38 cellular contexts compared by ENCODE assay signal in the genomic region with DNA sequence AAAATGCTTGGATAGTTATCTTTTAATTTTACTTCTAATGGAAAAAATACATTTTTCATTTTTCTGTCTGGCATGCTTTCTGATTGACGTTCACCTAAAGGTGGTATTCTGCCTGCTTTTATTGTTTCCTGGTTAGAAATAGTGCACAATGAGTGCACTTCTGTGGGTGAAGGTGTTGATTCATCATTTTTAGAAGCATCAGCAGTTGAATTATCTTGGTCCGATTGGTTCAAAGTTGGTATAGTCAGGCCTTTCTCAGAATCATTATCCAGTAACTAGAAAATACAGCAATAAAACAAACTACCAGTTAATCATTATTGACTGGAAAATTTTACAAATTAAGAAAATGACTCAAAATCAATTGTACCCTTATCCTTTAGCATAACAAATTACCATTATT.
"Had no signal": no experiment of that assay in that cellular context is flagged by ENCODE, and none has a peak within 500 bp of the region (broad histone marks: within the 10 kb centered on the region; RNA-seq: fewer than 3 reads in every experiment).

No MANE protein-coding gene starts in this region.

- H3K4me3 ChIP-seq: ascending aorta, cardiac muscle cell had no signal

- FAIRE-seq: bronchial epithelial cell, TTC549 had no signal

- H3K4me1 Mint-ChIP-seq: activated B cell treated with CpG ODN at 0.5 μM for 24 hours, brain had no signal

- H3K27me3 Mint-ChIP-seq: activated B cell treated with CpG ODN at 0.5 μM for 24 hours; activated naive CD8-positive, alpha-beta T cell; activated naive CD8-positive, alpha-beta T cell treated with anti-CD3 and anti-CD28 coated beads, Interleukin-2, amount 50 U/mL, for 24 hours; brain; central memory CD8-positive, alpha-beta T cell had no signal

- H3K4me3 Mint-ChIP-seq: activated B cell treated with CpG ODN at 0.5 μM for 24 hours; activated CD4-positive, alpha-beta memory T cell treated with anti-CD3 and anti-CD28 coated beads, Interleukin-2, amount 10 ng/mL, durations not matched to agents 7 days and 5 days; activated CD4-positive, alpha-beta T cell treated with anti-CD3 and anti-CD28 coated beads, Interleukin-2, amount 10 ng/mL, durations not matched to agents 24 days and 14 days; activated CD8-positive, alpha-beta memory T cell treated with anti-CD3 and anti-CD28 coated beads, Interleukin-2, amount 10 ng/mL, durations not matched to agents 7 days and 5 days; activated CD8-positive, alpha-beta T cell treated with anti-CD3 and anti-CD28 coated beads, Interleukin-2, amount 10 ng/mL, durations not matched to agents 7 days and 5 days; activated naive CD4-positive, alpha-beta T cell treated with anti-CD3 and anti-CD28 coated beads for 36 hours; activated naive CD8-positive, alpha-beta T cell; activated naive CD8-positive, alpha-beta T cell treated with anti-CD3 and anti-CD28 coated beads, Interleukin-2, amount 10 ng/mL, durations not matched to agents 7 days and 5 days; activated naive CD8-positive, alpha-beta T cell treated with anti-CD3 and anti-CD28 coated beads, Interleukin-2, amount 50 U/mL, for 24 hours; activated T-cell treated with anti-CD3 and anti-CD28 coated beads, Interleukin-2, amount 50 U/mL, for 4 hours; activated T-cell treated with anti-CD3 and anti-CD28 coated beads, Interleukin-2, amount 50 U/mL, for 72 hours; activated T-helper 1 cell treated with anti-CD3 and anti-CD28 coated beads, Interleukin-12 subunit alpha, Interleukin-12 subunit beta, Interleukin-2, Interleukin-4 antibody, amounts not matched to agents 30 ng/mL and 10 ng/mL and 1 ng/mL, durations not matched to agents 14 hours and 24 hours and 36 hours; activated T-helper 17 cell treated with anti-CD3 and anti-CD28 coated beads, Interleukin-2, amount 50 U/mL, for 72 hours; brain; central memory CD8-positive, alpha-beta T cell; T-helper 1 cell treated with Interleukin-12 subunit alpha and Interleukin-12 subunit beta and Interleukin-4 antibody, amounts not matched to agents 30 μg/mL and 1 μg/mL, for 36 hours; T-helper 2 cell treated with Interferon-gamma antibody and Interleukin-4, amounts not matched to agents 5 μg/mL and 100 μg/mL, for 36 hours had no signal

- H3K27ac ChIP-seq: ascending aorta, cardiac muscle cell, VCaP had no signal

- H3K36me3 ChIP-seq: ascending aorta, cardiac muscle cell had no signal

- H3K36me3 Mint-ChIP-seq: activated naive CD8-positive, alpha-beta T cell; brain had no signal

- DNase-seq: activated B cell treated with CpG ODN at 0.5 μM for 24 hours; activated CD4-positive, alpha-beta memory T cell treated with anti-CD3 and anti-CD28 coated beads, Interleukin-2, amount 10 ng/mL, durations not matched to agents 7 days and 5 days; activated CD4-positive, alpha-beta T cell treated with anti-CD3 and anti-CD28 coated beads for 4 hours; activated CD4-positive, alpha-beta T cell treated with anti-CD3 and anti-CD28 coated beads, Interleukin-2, amount 10 ng/mL, durations not matched to agents 24 days and 14 days; activated CD4-positive, alpha-beta T cell treated with anti-CD3 and anti-CD28 coated beads, Interleukin-2, amount 50 U/mL, for 48 hours; activated CD4-positive, CD25-positive, alpha-beta regulatory T cell treated with anti-CD3 and anti-CD28 coated beads, Interleukin-2, amount 50 U/mL, for 72 hours; activated CD8-positive, alpha-beta memory T cell treated with anti-CD3 and anti-CD28 coated beads for 24 hours; activated CD8-positive, alpha-beta memory T cell treated with anti-CD3 and anti-CD28 coated beads, Interleukin-2, amount 10 ng/mL, durations not matched to agents 7 days and 5 days; activated CD8-positive, alpha-beta memory T cell treated with anti-CD3 and anti-CD28 coated beads, Interleukin-2, amount 50 U/mL, for 48 hours; activated CD8-positive, alpha-beta T cell treated with anti-CD3 and anti-CD28 coated beads, Interleukin-2, amount 10 ng/mL, durations not matched to agents 7 days and 5 days; activated effector memory CD4-positive, alpha-beta T cell treated with anti-CD3 and anti-CD28 coated beads, Interleukin-2, amount 50 U/mL, for 16 hours; activated gamma-delta T cell treated with Interleukin-2 at 50 U/mL for 16 hours; activated naive CD4-positive, alpha-beta T cell; activated naive CD4-positive, alpha-beta T cell treated with anti-CD3 and anti-CD28 coated beads for 36 hours; activated naive CD4-positive, alpha-beta T cell treated with anti-CD3 and anti-CD28 coated beads, Interleukin-2, amount 50 U/mL, for 16 hours; activated naive CD8-positive, alpha-beta T cell treated with anti-CD3 and anti-CD28 coated beads, Interleukin-2, amount 10 ng/mL, durations not matched to agents 7 days and 5 days; activated naive CD8-positive, alpha-beta T cell treated with anti-CD3 and anti-CD28 coated beads, Interleukin-2, amount 50 U/mL, for 24 hours; activated T-cell treated with anti-CD3 and anti-CD28 coated beads, Interleukin-2, amount 50 U/mL, for 4 hours; activated T-cell treated with anti-CD3 and anti-CD28 coated beads, Interleukin-2, amount 50 U/mL, for 72 hours; amygdala; anterior cingulate cortex; caudate nucleus; cerebellar nuclear complex; T-helper 1 cell; T-helper 2 cell; T-helper 9 cell had no signal

- H3K4me1 ChIP-seq: ascending aorta had no signal

- H3K27me3 ChIP-seq: ascending aorta, cardiac muscle cell had no signal

- ATAC-seq: activated CD8-positive, alpha-beta memory T cell treated with anti-CD3 and anti-CD28 coated beads, Interleukin-2, amount 10 ng/mL, durations not matched to agents 7 days and 5 days; activated CD8-positive, alpha-beta T cell treated with anti-CD3 and anti-CD28 coated beads, Interleukin-2, amount 10 ng/mL, durations not matched to agents 7 days and 5 days; activated naive CD8-positive, alpha-beta T cell treated with anti-CD3 and anti-CD28 coated beads, Interleukin-2, amount 50 U/mL, for 24 hours; activated T-cell treated with anti-CD3 and anti-CD28 coated beads, Interleukin-2, amount 50 U/mL, for 4 hours; activated T-cell treated with anti-CD3 and anti-CD28 coated beads, Interleukin-2, amount 50 U/mL, for 72 hours; activated T-helper 17 cell treated with anti-CD3 and anti-CD28 coated beads, Interleukin-2, amount 50 U/mL, for 72 hours had no signal

- H3K27ac Mint-ChIP-seq: activated B cell treated with CpG ODN at 0.5 μM for 24 hours; activated CD4-positive, alpha-beta memory T cell treated with anti-CD3 and anti-CD28 coated beads, Interleukin-2, amount 10 ng/mL, durations not matched to agents 7 days and 5 days; activated CD4-positive, alpha-beta T cell treated with anti-CD3 and anti-CD28 coated beads, Interleukin-2, amount 10 ng/mL, durations not matched to agents 24 days and 14 days; activated CD8-positive, alpha-beta memory T cell treated with anti-CD3 and anti-CD28 coated beads, Interleukin-2, amount 10 ng/mL, durations not matched to agents 7 days and 5 days; activated CD8-positive, alpha-beta T cell treated with anti-CD3 and anti-CD28 coated beads, Interleukin-2, amount 10 ng/mL, durations not matched to agents 7 days and 5 days; activated naive CD4-positive, alpha-beta T cell treated with anti-CD3 and anti-CD28 coated beads for 36 hours; activated naive CD8-positive, alpha-beta T cell; activated naive CD8-positive, alpha-beta T cell treated with anti-CD3 and anti-CD28 coated beads, Interleukin-2, amount 10 ng/mL, durations not matched to agents 7 days and 5 days; activated naive CD8-positive, alpha-beta T cell treated with anti-CD3 and anti-CD28 coated beads, Interleukin-2, amount 50 U/mL, for 24 hours; activated T-cell treated with anti-CD3 and anti-CD28 coated beads, Interleukin-2, amount 50 U/mL, for 72 hours; activated T-helper 1 cell treated with anti-CD3 and anti-CD28 coated beads, Interleukin-12 subunit alpha, Interleukin-12 subunit beta, Interleukin-2, Interleukin-4 antibody, amounts not matched to agents 30 ng/mL and 10 ng/mL and 1 ng/mL, durations not matched to agents 14 hours and 24 hours and 36 hours; activated T-helper 17 cell treated with anti-CD3 and anti-CD28 coated beads, Interleukin-2, amount 50 U/mL, for 72 hours; brain; T-helper 1 cell treated with Interleukin-12 subunit alpha and Interleukin-12 subunit beta and Interleukin-4 antibody, amounts not matched to agents 30 μg/mL and 1 μg/mL, for 36 hours; T-helper 2 cell treated with Interferon-gamma antibody and Interleukin-4, amounts not matched to agents 5 μg/mL and 100 μg/mL, for 36 hours had no signal

- H3K9me3 Mint-ChIP-seq: central memory CD8-positive, alpha-beta T cell had no signal
